ENCODE assay signal across 17 cellular contexts in the genomic region with DNA sequence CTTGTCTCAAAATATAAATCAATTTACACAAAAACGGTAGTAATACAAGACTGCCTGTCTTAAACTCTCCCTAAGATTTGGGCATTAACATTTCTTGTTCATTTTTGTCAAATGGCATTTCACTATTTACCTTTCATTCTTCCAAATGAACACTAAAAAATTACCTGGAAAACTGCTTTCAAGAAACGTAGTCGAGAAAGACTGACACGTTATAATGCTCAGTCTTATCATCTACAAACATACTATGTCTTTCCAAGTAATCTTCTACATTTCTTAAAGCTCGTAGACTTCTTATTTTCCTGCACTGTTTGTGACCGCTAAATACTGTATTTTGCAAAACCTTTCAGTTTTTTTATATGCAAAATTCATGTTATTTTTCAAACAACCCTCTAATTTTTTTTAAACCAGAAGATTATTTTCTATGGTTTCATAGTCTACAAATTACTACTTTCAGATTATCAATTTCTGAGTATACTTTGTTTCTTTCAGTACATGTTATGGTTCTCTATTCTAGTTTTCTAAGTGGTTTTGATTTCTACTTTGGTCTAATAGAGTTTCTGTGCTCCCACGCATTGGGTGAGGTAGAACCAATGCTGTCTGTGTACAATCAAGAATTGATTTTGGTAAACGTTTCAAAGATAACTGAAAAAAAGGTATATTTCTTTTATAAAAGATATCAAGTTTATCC.
DNase-seq lines count a peak whose midpoint lies in the region; ATAC-seq and FAIRE-seq lines count a peak whose summit lies in the region.
"Had no signal": no experiment of that assay in that cellular context is flagged by ENCODE, and none has a peak within 500 bp of the region (broad histone marks: within the 10 kb centered on the region; RNA-seq: fewer than 3 reads in every experiment).

No MANE protein-coding gene starts in this region.

- H3K4me1 Mint-ChIP-seq in activated CD4-positive, alpha-beta T cell treated with anti-CD3 and anti-CD28 coated beads, Interleukin-2, amount 10 ng/mL, durations not matched to agents 7 days and 5 days = no peaks in the 10 kb centered on the region
- H3K4me1 Mint-ChIP-seq: activated naive CD4-positive, alpha-beta T cell treated with anti-CD3 and anti-CD28 coated beads, Interleukin-2, amount 50 U/mL, for 24 hours; neural crest cell had no signal

- CTCF ChIA-PET in activated CD4-positive, alpha-beta T cell treated with anti-CD3 and anti-CD28 coated beads, Interleukin-2, amount 10 ng/mL, durations not matched to agents 7 days and 5 days (lab: Charles Lee) = no interaction called here

- POLR2A ChIA-PET in activated CD4-positive, alpha-beta T cell treated with anti-CD3 and anti-CD28 coated beads, Interleukin-2, amount 10 ng/mL, durations not matched to agents 7 days and 5 days (lab: Charles Lee) = no interaction called here

- peak; percentile 88 for ATAC-seq in GM18519 (IDR thresholded peaks at IDR 0.05; ENCODE audit: low FRiP score, unreplicated experiment)
- ATAC-seq in GM21360 (IDR thresholded peaks at IDR 0.05; ENCODE audit: unreplicated experiment) = peak; percentile 76
- ATAC-seq in HG02973 (IDR thresholded peaks at IDR 0.05; ENCODE audit: unreplicated experiment) = peak; percentile 93
- ATAC-seq in GM18511 (IDR thresholded peaks at IDR 0.05; ENCODE audit: unreplicated experiment) = no peak
- ATAC-seq: HepG2, right cardiac atrium had no signal

- H3K27ac Mint-ChIP-seq in activated CD4-positive, alpha-beta T cell treated with anti-CD3 and anti-CD28 coated beads, Interleukin-2, amount 10 ng/mL, durations not matched to agents 7 days and 5 days = no peak overlapping the region
- H3K27ac Mint-ChIP-seq: activated naive CD4-positive, alpha-beta T cell treated with anti-CD3 and anti-CD28 coated beads, Interleukin-2, amount 50 U/mL, for 24 hours had no signal

- no peaks in the 10 kb centered on the region for H3K9me3 Mint-ChIP-seq in activated CD4-positive, alpha-beta T cell treated with anti-CD3 and anti-CD28 coated beads, Interleukin-2, amount 10 ng/mL, durations not matched to agents 7 days and 5 days
- H3K9me3 Mint-ChIP-seq: activated naive CD4-positive, alpha-beta T cell treated with anti-CD3 and anti-CD28 coated beads, Interleukin-2, amount 50 U/mL, for 24 hours had no signal

- no peak for DNase-seq in activated CD4-positive, alpha-beta T cell treated with anti-CD3 and anti-CD28 coated beads, Interleukin-2, amount 10 ng/mL, durations not matched to agents 7 days and 5 days
- DNase-seq in midbrain (lab: John Stamatoyannopoulos, UW) = no peak
- DNase-seq in stimulated activated CD4-positive, alpha-beta T cell treated with anti-CD3 and anti-CD28 coated beads, Interleukin-1b, Interleukin-23, amount 100 ng/mL, for 48 hours = no peak
- DNase-seq: effector CD8-positive, alpha-beta T cell; mammary epithelial cell; NCI-H1048; right cardiac atrium; stimulated activated CD4-positive, alpha-beta T cell treated with anti-CD3 and anti-CD28 coated beads, Interleukin-2, amount 100 ng/mL, for 24 hours; stimulated activated CD8-positive, alpha-beta memory T cell treated with anti-CD3 and anti-CD28 coated beads, Interleukin-4, amount 100 ng/mL, for 48 hours had no signal

- H3K27me3 Mint-ChIP-seq in activated CD4-positive, alpha-beta T cell treated with anti-CD3 and anti-CD28 coated beads, Interleukin-2, amount 10 ng/mL, durations not matched to agents 7 days and 5 days = no peaks in the 10 kb centered on the region
- H3K27me3 Mint-ChIP-seq: activated naive CD4-positive, alpha-beta T cell treated with anti-CD3 and anti-CD28 coated beads, Interleukin-2, amount 50 U/mL, for 24 hours had no signal

- peak; percentile 37 for FAIRE-seq in TTC549 (lab: Jason Lieb, UNC)
- FAIRE-seq: HepG2 had no signal

- H3K36me3 Mint-ChIP-seq in activated CD4-positive, alpha-beta T cell treated with anti-CD3 and anti-CD28 coated beads, Interleukin-2, amount 10 ng/mL, durations not matched to agents 7 days and 5 days (ENCODE audit: low read depth) = no peaks in the 10 kb centered on the region

- no peak overlapping the region for H3K4me3 Mint-ChIP-seq in activated CD4-positive, alpha-beta T cell treated with anti-CD3 and anti-CD28 coated beads, Interleukin-2, amount 10 ng/mL, durations not matched to agents 7 days and 5 days
- H3K4me3 Mint-ChIP-seq: activated naive CD4-positive, alpha-beta T cell treated with anti-CD3 and anti-CD28 coated beads, Interleukin-2, amount 50 U/mL, for 24 hours; neural crest cell had no signal
